15 cellular contexts compared by ENCODE assay signal in the genomic region with DNA sequence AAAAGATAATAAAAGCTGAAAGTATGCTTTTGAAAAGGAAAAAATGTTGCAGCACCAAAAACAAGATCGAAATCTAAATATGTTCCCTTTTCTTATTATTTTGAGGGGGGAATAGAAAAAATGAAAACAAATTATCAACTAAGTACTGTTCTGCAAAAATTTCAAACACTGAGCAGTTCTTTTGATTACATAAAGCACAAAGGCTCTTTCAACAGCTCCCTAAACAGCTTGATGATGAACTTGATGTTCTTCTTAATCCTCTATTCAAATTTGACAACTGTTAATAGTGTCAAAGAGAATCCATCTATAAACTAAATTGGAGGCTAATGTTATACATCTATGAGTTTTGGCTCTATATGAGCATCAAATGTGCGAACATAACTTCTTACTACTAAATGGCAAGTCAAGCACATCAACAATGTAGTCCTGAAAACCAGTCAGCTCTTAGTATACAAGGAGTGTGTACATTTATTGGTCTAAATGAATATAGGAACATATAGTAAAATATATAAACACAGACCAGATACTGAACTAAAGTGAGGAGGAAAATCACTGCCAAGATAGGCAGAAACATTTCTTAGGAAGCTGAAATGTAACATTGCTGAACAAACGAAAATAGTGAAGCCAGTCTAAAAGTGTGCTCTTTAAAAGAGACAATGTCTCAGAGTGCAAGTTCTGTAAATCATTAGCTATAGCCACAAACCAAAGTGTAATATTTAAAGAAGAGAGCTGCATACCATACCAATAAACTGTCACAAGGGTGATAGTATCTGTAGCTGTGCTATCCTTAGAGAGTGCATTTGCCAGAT.
A peak's percentile ranks its signal among the peaks of the same experiment; 100 is the strongest.
DNase-seq lines count a peak whose midpoint lies in the region; ATAC-seq and TF ChIP-seq lines count a peak whose summit lies in the region.
"Had no signal": no experiment of that assay in that cellular context is flagged by ENCODE, and none has a peak within 500 bp of the region (broad histone marks: within the 10 kb centered on the region; RNA-seq: fewer than 3 reads in every experiment).

No MANE protein-coding gene starts in this region.

- peaks cover 4% of the 10 kb centered on the region for H3K4me1 ChIP-seq in hepatocyte (ENCODE audit: insufficient read depth)
- no peaks in the 10 kb centered on the region for H3K4me1 ChIP-seq in mesendoderm (ENCODE audit: control insufficient read depth, low read depth, low read length)
- H3K4me1 ChIP-seq: neural progenitor cell had no signal

- H3K4me2 ChIP-seq in hepatocyte (peak overlapping the region; percentile 63), mesendoderm (ENCODE audit: low read length) (no peak overlapping the region)
- H3K4me2 ChIP-seq: GM23338, neural progenitor cell had no signal

- no peaks in the 10 kb centered on the region for H3K36me3 ChIP-seq in hepatocyte (replicated peaks; ENCODE audit: insufficient read depth, low read depth)
- H3K36me3 ChIP-seq in mesendoderm (ENCODE audit: control insufficient read depth, insufficient read depth, low read length): no peaks in the 10 kb centered on the region
- H3K36me3 ChIP-seq: neural progenitor cell had no signal

- no peaks in the 10 kb centered on the region for H3K9me2 ChIP-seq in hepatocyte (replicated peaks; ENCODE audit: insufficient read depth)

- ATAC-seq in GM18511 (IDR thresholded peaks at IDR 0.05; ENCODE audit: unreplicated experiment) (peak; percentile 97), GM21528 (IDR thresholded peaks at IDR 0.05; ENCODE audit: low FRiP score, unreplicated experiment) (peak; percentile 89), HG03159 (IDR thresholded peaks at IDR 0.05; ENCODE audit: unreplicated experiment) (peak; percentile 91)
- ATAC-seq: activated naive CD8-positive, alpha-beta T cell treated with anti-CD3 and anti-CD28 coated beads, Interleukin-2, amount 50 U/mL, for 24 hours; GM23338; PC-3; T-helper 17 cell had no signal

- no peaks in the 10 kb centered on the region for H4K20me1 ChIP-seq in hepatocyte (ENCODE audit: insufficient read depth, poor library complexity, severe bottlenecking)

- no peaks in the 10 kb centered on the region for H3K9me3 ChIP-seq in hepatocyte (ENCODE audit: low read depth)

- H3K9ac ChIP-seq in mesendoderm (ENCODE audit: low read length): no peak overlapping the region
- H3K9ac ChIP-seq: neural progenitor cell had no signal

- H2BK5ac ChIP-seq in mesendoderm (ENCODE audit: low read length): no peak overlapping the region

- no peak overlapping the region for H4K5ac ChIP-seq in mesendoderm (ENCODE audit: low read length)

- peak overlapping the region; percentile 50 for H3K27ac ChIP-seq in hepatocyte
- no peak overlapping the region for H3K27ac ChIP-seq in mesendoderm (ENCODE audit: low read depth, low read length)
- H3K27ac ChIP-seq: coronary artery, neural progenitor cell had no signal

- no peak overlapping the region for H3K23ac ChIP-seq in mesendoderm (ENCODE audit: low read length)

- H3K79me2 ChIP-seq in hepatocyte: peaks cover 2% of the 10 kb centered on the region
- no peaks in the 10 kb centered on the region for H3K79me2 ChIP-seq in mesendoderm (ENCODE audit: control insufficient read depth, insufficient read depth, low read length)

- no peak overlapping the region for H4K8ac ChIP-seq in mesendoderm (ENCODE audit: low read depth, low read length)

- no peaks in the 10 kb centered on the region for H3K27me3 ChIP-seq in hepatocyte
- H3K27me3 ChIP-seq in mesendoderm (ENCODE audit: insufficient read depth, low read length, poor library complexity): no peaks in the 10 kb centered on the region

- no peak overlapping the region for H2BK15ac ChIP-seq in mesendoderm (replicated peaks; ENCODE audit: low read depth)

- no peaks in the 10 kb centered on the region for H3K79me1 ChIP-seq in mesendoderm (ENCODE audit: low read length)

- no peak overlapping the region for H3K18ac ChIP-seq in mesendoderm (ENCODE audit: low read length)

- H2AFZ ChIP-seq in hepatocyte: no peak overlapping the region
- H2AFZ ChIP-seq: GM23338, neural progenitor cell had no signal

- no peak for TF ChIP-seq CTCF in hepatocyte (IDR thresholded peaks at IDR 0.05; ENCODE audit: poor library complexity)

- peak; percentile 16 for DNase-seq in hepatocyte (ENCODE audit: low spot score)
- DNase-seq in NCI-H524 treated with DMSO at 0.1 percent for 48 hours (lab: John Stamatoyannopoulos, UW): no peak
- DNase-seq in NCI-H146 (lab: John Stamatoyannopoulos, UW): no peak
- DNase-seq in DMS 273 treated with DMSO at 0.1 percent for 48 hours (lab: John Stamatoyannopoulos, UW): no peak
- no peak for DNase-seq in mesendoderm
- DNase-seq: activated naive CD8-positive, alpha-beta T cell treated with anti-CD3 and anti-CD28 coated beads, Interleukin-2, amount 50 U/mL, for 24 hours; NCI-H1436 treated with DMSO at 0.1 percent for 48 hours; PC-3; T-helper 17 cell had no signal

- H2AK5ac ChIP-seq in mesendoderm (ENCODE audit: low read length): no peak overlapping the region

- H2BK120ac ChIP-seq in mesendoderm (ENCODE audit: low read depth, low read length): no peak overlapping the region

- H3K4me3 ChIP-seq in hepatocyte (no peak overlapping the region), mesendoderm (ENCODE audit: low read length) (no peak overlapping the region)
- H3K4me3 ChIP-seq: coronary artery, GM23338, neural progenitor cell had no signal

- no peak overlapping the region for H3K56ac ChIP-seq in mesendoderm (ENCODE audit: low read length)

- H3K4ac ChIP-seq in mesendoderm (ENCODE audit: low read depth, low read length): no peak overlapping the region

- 78% methylated on average over 3 of the region's 3 CpGs for WGBS in hepatocyte (ENCODE audit: low lambda C conversion rate, missing lambda C conversion rate)
- no CpG with 5 or more reads among the region's 3 CpGs for WGBS in mesendoderm (ENCODE audit: extremely low coverage, insufficient coverage, low lambda C conversion rate)
